15 cellular contexts compared by ENCODE assay signal in the genomic region with DNA sequence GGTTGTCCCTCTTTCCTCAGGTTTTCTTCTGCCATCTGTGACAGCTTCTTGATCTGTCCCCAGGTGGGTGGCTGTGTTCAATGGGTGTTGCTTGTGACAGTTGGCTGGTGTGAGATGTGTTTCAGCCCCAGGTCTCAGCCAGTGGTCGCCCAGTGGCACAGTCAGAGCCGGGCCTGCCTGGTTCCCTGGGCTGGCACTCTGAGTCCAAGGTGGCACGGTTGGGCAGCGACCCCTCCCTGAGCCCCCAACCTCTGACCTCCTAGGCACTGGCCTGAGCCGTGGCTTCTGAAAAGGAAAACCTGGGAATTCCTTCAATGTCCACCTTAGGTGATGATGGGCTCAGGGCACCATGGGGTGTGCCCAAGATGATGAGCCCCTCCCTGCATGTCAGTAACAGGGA. TPM values are rescaled to one million over a fixed set of nuclear protein-coding genes. Genes with fewer than 3 reads are reported as not detected.
"Had no signal": no experiment of that assay in that cellular context is flagged by ENCODE, and none has a peak within 500 bp of the region (broad histone marks: within the 10 kb centered on the region; RNA-seq: fewer than 3 reads in every experiment).

No MANE protein-coding gene starts in this region.

- ATAC-seq: activated CD8-positive, alpha-beta T cell treated with anti-CD3 and anti-CD28 coated beads for 36 hours; activated T-cell treated with anti-CD3 and anti-CD28 coated beads, Interleukin-2, amount 50 U/mL, for 4 hours; gastroesophageal sphincter; heart right ventricle; left colon; psoas muscle; stimulated activated effector memory CD8-positive, alpha-beta T cell treated with anti-CD3 and anti-CD28 coated beads, Interleukin-12 subunit alpha, Interleukin-12 subunit beta, amount 100 ng/mL, for 72 hours; T-helper 17 cell; WTC11 had no signal

- H3K4me3 ChIP-seq: cardiac muscle cell, gastroesophageal sphincter, heart right ventricle, psoas muscle, vagina had no signal

- H3K27me3 ChIP-seq: cardiac muscle cell, vagina had no signal

- H3K9me3 Mint-ChIP-seq: activated CD8-positive, alpha-beta T cell treated with anti-CD3 and anti-CD28 coated beads for 36 hours; activated T-cell treated with anti-CD3 and anti-CD28 coated beads, Interleukin-2, amount 50 U/mL, for 4 hours; nephron; stimulated activated effector memory CD8-positive, alpha-beta T cell treated with anti-CD3 and anti-CD28 coated beads, Interleukin-12 subunit alpha, Interleukin-12 subunit beta, amount 100 ng/mL, for 72 hours; WTC11 had no signal

- H3K27ac ChIP-seq: cardiac muscle cell, gastroesophageal sphincter, heart right ventricle, psoas muscle, vagina had no signal

- H3K4me1 ChIP-seq: gastroesophageal sphincter, heart right ventricle, psoas muscle, vagina had no signal

- H3K4me3 Mint-ChIP-seq: activated CD8-positive, alpha-beta T cell treated with anti-CD3 and anti-CD28 coated beads for 36 hours; activated T-cell treated with anti-CD3 and anti-CD28 coated beads, Interleukin-2, amount 50 U/mL, for 4 hours; nephron; stimulated activated effector memory CD8-positive, alpha-beta T cell treated with anti-CD3 and anti-CD28 coated beads, Interleukin-12 subunit alpha, Interleukin-12 subunit beta, amount 100 ng/mL, for 72 hours; T-helper 17 cell; WTC11 had no signal

- H3K36me3 Mint-ChIP-seq: stimulated activated effector memory CD8-positive, alpha-beta T cell treated with anti-CD3 and anti-CD28 coated beads, Interleukin-12 subunit alpha, Interleukin-12 subunit beta, amount 100 ng/mL, for 72 hours had no signal

- H3K4me1 Mint-ChIP-seq: nephron; stimulated activated effector memory CD8-positive, alpha-beta T cell treated with anti-CD3 and anti-CD28 coated beads, Interleukin-12 subunit alpha, Interleukin-12 subunit beta, amount 100 ng/mL, for 72 hours; T-helper 17 cell had no signal

- H3K36me3 ChIP-seq: cardiac muscle cell, gastroesophageal sphincter, heart right ventricle, vagina had no signal

- H3K27ac Mint-ChIP-seq: activated CD8-positive, alpha-beta T cell treated with anti-CD3 and anti-CD28 coated beads for 36 hours; nephron; stimulated activated effector memory CD8-positive, alpha-beta T cell treated with anti-CD3 and anti-CD28 coated beads, Interleukin-12 subunit alpha, Interleukin-12 subunit beta, amount 100 ng/mL, for 72 hours; T-helper 17 cell had no signal

- H3K9me3 ChIP-seq: gastroesophageal sphincter, heart right ventricle, psoas muscle, vagina had no signal

- DNase-seq: activated CD4-positive, alpha-beta T cell treated with anti-CD3 and anti-CD28 coated beads for 48 hours; activated CD8-positive, alpha-beta T cell treated with anti-CD3 and anti-CD28 coated beads for 36 hours; activated T-cell treated with anti-CD3 and anti-CD28 coated beads, Interleukin-2, amount 50 U/mL, for 4 hours; left colon; mesendoderm; occipital lobe; T-helper 17 cell had no signal

RNA-seq across cellular contexts. Expression of gene PRODH, which starts 14.0 kb away (rescaled TPM):
- total RNA-seq: activated CD8-positive, alpha-beta T cell treated with anti-CD3 and anti-CD28 coated beads for 36 hours; T-helper 17 cell had no signal
